23 cellular contexts compared by ENCODE assay signal in genomic region chr1:37705399-37705798, GRCh38. TPM values are rescaled to one million over a fixed set of nuclear protein-coding genes. Genes with fewer than 3 reads are reported as not detected.
DNase-seq lines count a peak whose midpoint lies in the region; ATAC-seq and TF ChIP-seq lines count a peak whose summit lies in the region.
"Had no signal": no experiment of that assay in that cellular context is flagged by ENCODE, and none has a peak within 500 bp of the region (broad histone marks: within the 10 kb centered on the region; RNA-seq: fewer than 3 reads in every experiment).

No MANE protein-coding gene starts in this region.

- intact Hi-C loops in sciatic nerve (cut with DNase I), result no loop called here
- intact Hi-C loops in activated T-helper 1 cell treated with anti-CD3 and anti-CD28 coated beads, Interleukin-12 subunit alpha, Interleukin-12 subunit beta, Interleukin-2, Interleukin-4 antibody, amounts not matched to agents 30 ng/mL and 10 ng/mL and 1 ng/mL, durations not matched to agents 14 hours and 24 hours and 36 hours (cut with micrococcal nuclease), result no loop called here

- H3K36me3 Mint-ChIP-seq in activated T-helper 1 cell treated with anti-CD3 and anti-CD28 coated beads, Interleukin-12 subunit alpha, Interleukin-12 subunit beta, Interleukin-2, Interleukin-4 antibody, amounts not matched to agents 30 ng/mL and 10 ng/mL and 1 ng/mL, durations not matched to agents 14 hours and 24 hours and 36 hours (ENCODE audit: low read depth), result peaks cover 64% of the 10 kb centered on the region

- H4K20me1 ChIP-seq in fibroblast of lung (ENCODE audit: control insufficient read depth, extremely low read depth, insufficient read depth, low read length), result peaks cover 2% of the 10 kb centered on the region

- no peak overlapping the region for H3K4me3 Mint-ChIP-seq in activated T-helper 1 cell treated with anti-CD3 and anti-CD28 coated beads, Interleukin-12 subunit alpha, Interleukin-12 subunit beta, Interleukin-2, Interleukin-4 antibody, amounts not matched to agents 30 ng/mL and 10 ng/mL and 1 ng/mL, durations not matched to agents 14 hours and 24 hours and 36 hours
- H3K4me3 Mint-ChIP-seq: B cell had no signal

- H3K27ac ChIP-seq in HEK293 (ENCODE audit: extremely low read depth, low read depth, low read length) (no peak overlapping the region), fibroblast of lung (ENCODE audit: insufficient read depth, low read length) (peak overlapping the region; percentile 68)
- H3K27ac ChIP-seq: RWPE1 had no signal

- no peak overlapping the region for H3K27ac Mint-ChIP-seq in activated T-helper 1 cell treated with anti-CD3 and anti-CD28 coated beads, Interleukin-12 subunit alpha, Interleukin-12 subunit beta, Interleukin-2, Interleukin-4 antibody, amounts not matched to agents 30 ng/mL and 10 ng/mL and 1 ng/mL, durations not matched to agents 14 hours and 24 hours and 36 hours
- H3K27ac Mint-ChIP-seq: B cell had no signal

- no peaks in the 10 kb centered on the region for H3K9me3 Mint-ChIP-seq in activated T-helper 1 cell treated with anti-CD3 and anti-CD28 coated beads, Interleukin-12 subunit alpha, Interleukin-12 subunit beta, Interleukin-2, Interleukin-4 antibody, amounts not matched to agents 30 ng/mL and 10 ng/mL and 1 ng/mL, durations not matched to agents 14 hours and 24 hours and 36 hours

- H3K4me2 ChIP-seq in fibroblast of lung (ENCODE audit: extremely low read depth, insufficient read depth, low read length), result peak overlapping the region; percentile 51

- no peaks in the 10 kb centered on the region for H3K4me1 Mint-ChIP-seq in activated T-helper 1 cell treated with anti-CD3 and anti-CD28 coated beads, Interleukin-12 subunit alpha, Interleukin-12 subunit beta, Interleukin-2, Interleukin-4 antibody, amounts not matched to agents 30 ng/mL and 10 ng/mL and 1 ng/mL, durations not matched to agents 14 hours and 24 hours and 36 hours (ENCODE audit: low read depth)
- H3K4me1 Mint-ChIP-seq: B cell had no signal

- peak; percentile 2 for TF ChIP-seq CTCF in AG09309 (IDR thresholded peaks at IDR 0.05; ENCODE audit: control insufficient read depth, insufficient read depth, low read depth, low read length, missing control alignments)
- TF ChIP-seq CTCF in HEK293 (tag by site-specific recombination; IDR thresholded peaks at IDR 0.05), result no peak
- TF ChIP-seq CTCF in fibroblast of lung (conservative IDR thresholded peaks at IDR 0.05 in 1 of 2, IDR thresholded peaks at IDR 0.05 in 1 of 2; ENCODE audit: low read depth in 1 of 2, low read length in 2 of 2), result no peak

- POLR2A ChIA-PET in HEK293 (lab: Yijun Ruan, JAX), result interaction anchor here (0.7 kb wide), 2 partner anchors 16 to 44 kb away, joined by 3 read pairs; no protein-coding TSS in a partner anchor

- H3K27me3 ChIP-seq in fibroblast of lung (ENCODE audit: control insufficient read depth, insufficient read depth, low read length), result no peaks in the 10 kb centered on the region

- H2AFZ ChIP-seq in fibroblast of lung (ENCODE audit: low read length), result peak overlapping the region; percentile 51

- no peaks in the 10 kb centered on the region for H3K27me3 Mint-ChIP-seq in activated T-helper 1 cell treated with anti-CD3 and anti-CD28 coated beads, Interleukin-12 subunit alpha, Interleukin-12 subunit beta, Interleukin-2, Interleukin-4 antibody, amounts not matched to agents 30 ng/mL and 10 ng/mL and 1 ng/mL, durations not matched to agents 14 hours and 24 hours and 36 hours (ENCODE audit: insufficient read depth)
- H3K27me3 Mint-ChIP-seq: B cell had no signal

- H3K79me2 ChIP-seq in fibroblast of lung (ENCODE audit: control insufficient read depth, insufficient read depth, low read length), result no peaks in the 10 kb centered on the region

- H3K9ac ChIP-seq in fibroblast of lung (ENCODE audit: insufficient read depth, low read length), result no peak overlapping the region

- CTCF ChIA-PET in HEK293 (lab: Yijun Ruan, JAX), result no interaction called here

- H3K9me3 ChIP-seq in HEK293 (ENCODE audit: control insufficient read depth, insufficient read depth, low read depth, low read length), result no peaks in the 10 kb centered on the region
- H3K9me3 ChIP-seq in fibroblast of lung (ENCODE audit: control insufficient read depth, insufficient read depth, low read depth, low read length), result no peaks in the 10 kb centered on the region

- DNase-seq in AG09309 (ENCODE audit: low read depth) (no peak), fibroblast of lung (ENCODE audit: low read depth in 2 of 2) (peak in 1 of 2 donors; percentile 6), sciatic nerve (ENCODE audit: low spot score) (peak; percentile 21), RPMI8226 (no peak)
- DNase-seq in activated T-helper 1 cell treated with anti-CD3 and anti-CD28 coated beads, Interleukin-12 subunit alpha, Interleukin-12 subunit beta, Interleukin-2, Interleukin-4 antibody, amounts not matched to agents 30 ng/mL and 10 ng/mL and 1 ng/mL, durations not matched to agents 14 hours and 24 hours and 36 hours (ENCODE audit: low spot score), result no peak
- DNase-seq in activated naive CD4-positive, alpha-beta T cell treated with anti-CD3 and anti-CD28 coated beads, Interleukin-2, amount 50 U/mL, for 16 hours, result no peak
- DNase-seq: COR-L47, DMS 273 treated with DMSO at 0.1 percent for 48 hours, DND-41, GOT3, MM.1S, NCI-H1092, NCI-H1436 treated with DMSO at 0.1 percent for 48 hours, NCI-H2029, NCI-H345, NCI-H524 treated with DMSO at 0.1 percent for 48 hours, PC-3, SIG-M5 had no signal

- ATAC-seq in sciatic nerve, result no peak
- ATAC-seq: HCT116, PC-3 had no signal

- H3K4me1 ChIP-seq in HEK293 (ENCODE audit: control insufficient read depth, insufficient read depth, low read length), result no peaks in the 10 kb centered on the region
- H3K4me1 ChIP-seq in fibroblast of lung (ENCODE audit: control insufficient read depth, extremely low read depth, insufficient read depth, low read length), result no peaks in the 10 kb centered on the region

- H3K4me3 ChIP-seq in AG09309 (ENCODE audit: control insufficient read depth, low read depth, low read length) (no peak overlapping the region), HEK293 (ENCODE audit: low read depth, low read length) (no peak overlapping the region), fibroblast of lung (replicated peaks in 1 of 4; ENCODE audit: control extremely low read depth in 1 of 4, insufficient read depth in 1 of 4, low read depth in 3 of 4, low read length in 4 of 4) (no peak overlapping the region)

- H3K36me3 ChIP-seq in HEK293 (ENCODE audit: control insufficient read depth in 2 of 2, insufficient read depth in 1 of 2, low read length in 2 of 2), result peaks cover 67 to 95% of the 10 kb centered on the region in 2 experiments
- H3K36me3 ChIP-seq in fibroblast of lung (ENCODE audit: control insufficient read depth, insufficient read depth, low read length), result peaks cover 25% of the 10 kb centered on the region

TF ChIP-seq in HEK293, 187 proteins besides CTCF, POLR2A, EP300 and RAD21:
- TF ChIP-seq ZNF707 (tag by site-specific recombination; IDR thresholded peaks at IDR 0.05) (no peak), EGR2 (tag by site-specific recombination; IDR thresholded peaks at IDR 0.05; ENCODE audit: low read depth) (peak; percentile 36; the same call in 1 of the 2 replicates)

RNA-seq across cellular contexts. Expression of gene CDCA8, which starts 13.1 kb away (rescaled TPM):
- total RNA-seq in fibroblast of lung, result 0.26 and 3.8 TPM in 2 replicates
- polyA plus RNA-seq in fibroblast of lung, result 9.5 and 47.5 TPM in 2 replicates
- polyA plus RNA-seq in fibroblast of lung (2012), result 6.1 and 31.3 TPM in 2 replicates
- 7.1 and 47.4 TPM in 2 replicates for polyA minus RNA-seq in fibroblast of lung (ENCODE audit: low replicate concordance)
- 0.85 TPM for total RNA-seq in sciatic nerve
- 33.5 and 37.2 TPM in 2 replicates for total RNA-seq in activated T-helper 1 cell treated with anti-CD3 and anti-CD28 coated beads, Interleukin-12 subunit alpha, Interleukin-12 subunit beta, Interleukin-2, Interleukin-4 antibody, amounts not matched to agents 30 ng/mL and 10 ng/mL and 1 ng/mL, durations not matched to agents 14 hours and 24 hours and 36 hours

RNA-seq across cellular contexts. Expression of gene EPHA10, which starts 59.5 kb away (rescaled TPM):
- total RNA-seq in fibroblast of lung, result under 0.01 TPM in 2 replicates
- not detected in 2 replicates for polyA plus RNA-seq in fibroblast of lung
- polyA plus RNA-seq in fibroblast of lung (2012), result not detected in 2 replicates
- not detected in 2 replicates for polyA minus RNA-seq in fibroblast of lung (ENCODE audit: low replicate concordance)
- 1.6 TPM for total RNA-seq in sciatic nerve
- 0.05 and 0.27 TPM in 2 replicates for total RNA-seq in activated T-helper 1 cell treated with anti-CD3 and anti-CD28 coated beads, Interleukin-12 subunit alpha, Interleukin-12 subunit beta, Interleukin-2, Interleukin-4 antibody, amounts not matched to agents 30 ng/mL and 10 ng/mL and 1 ng/mL, durations not matched to agents 14 hours and 24 hours and 36 hours
- total RNA-seq: LHCN-M2 had no signal
